8 cellular contexts compared by ENCODE assay signal in the genomic region with DNA sequence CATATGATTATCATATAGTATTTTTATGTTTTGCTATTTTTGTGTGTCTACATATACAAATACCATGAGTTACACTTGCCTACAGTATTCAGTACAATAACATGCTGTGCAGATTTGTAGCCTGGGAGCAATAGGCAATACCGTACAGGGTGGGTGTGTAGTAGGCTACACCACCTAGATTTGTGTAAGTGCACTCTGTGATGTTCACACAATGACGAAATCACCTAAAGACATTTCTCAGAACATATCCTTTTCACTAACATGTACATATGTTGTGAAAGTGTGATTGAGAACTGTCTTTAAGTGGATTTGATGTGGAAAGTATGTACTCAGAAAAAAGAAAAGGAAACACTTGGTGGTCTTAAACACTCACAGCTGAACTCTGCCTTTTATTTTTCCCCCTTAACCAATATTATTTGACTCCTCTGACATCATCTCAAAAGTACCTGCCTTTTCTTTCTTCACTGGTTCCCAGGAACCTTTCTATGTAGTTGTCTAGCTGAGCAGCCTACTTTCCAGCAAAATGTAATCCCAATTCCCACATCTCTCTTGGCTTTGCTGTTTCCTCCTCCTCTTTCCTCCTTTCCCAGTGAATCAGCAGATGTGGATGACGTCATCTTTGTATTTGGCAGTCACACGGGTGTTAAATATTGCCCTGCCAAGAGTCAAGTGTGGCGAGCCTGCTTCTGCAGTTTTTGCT. TPM values are rescaled to one million over a fixed set of nuclear protein-coding genes. Genes with fewer than 3 reads are reported as not detected.
DNase-seq lines count a peak whose midpoint lies in the region; ATAC-seq, FAIRE-seq and TF ChIP-seq lines count a peak whose summit lies in the region.

No MANE protein-coding gene starts in this region.

- TF ChIP-seq CTCF in AG10803 (conservative IDR thresholded peaks at IDR 0.05; ENCODE audit: low read length) (no peak), brain (conservative IDR thresholded peaks at IDR 0.05) (no peak), kidney epithelial cell (IDR thresholded peaks at IDR 0.05; ENCODE audit: insufficient read depth, low read length, poor library complexity, severe bottlenecking) (no peak)

- H3K4me1 Mint-ChIP-seq in brain: peaks cover 43% of the 10 kb centered on the region
- no peaks in the 10 kb centered on the region for H3K4me1 Mint-ChIP-seq in activated CD4-positive, alpha-beta memory T cell treated with anti-CD3 and anti-CD28 coated beads for 36 hours (ENCODE audit: low read depth)

- POLR2A ChIA-PET in activated CD4-positive, alpha-beta memory T cell treated with anti-CD3 and anti-CD28 coated beads for 36 hours (lab: Charles Lee): no interaction called here

- no peak for ATAC-seq in GM19455 (IDR thresholded peaks at IDR 0.05; ENCODE audit: unreplicated experiment)

- DNase-seq in AG10803 (ENCODE audit: low read depth): peak; percentile 94
- peak; percentile 73 for DNase-seq in NCI-H2029 (lab: John Stamatoyannopoulos, UW)
- peak; percentile 81 for DNase-seq in kidney epithelial cell (ENCODE audit: low read depth)
- peak; percentile 71 for DNase-seq in urothelium cell line (ENCODE audit: low spot score)
- DNase-seq in activated CD4-positive, alpha-beta memory T cell treated with anti-CD3 and anti-CD28 coated beads for 36 hours: no peak
- DNase-seq in germinal center (ENCODE audit: low spot score): no peak

- CTCF ChIA-PET in activated CD4-positive, alpha-beta memory T cell treated with anti-CD3 and anti-CD28 coated beads for 36 hours (lab: Charles Lee): no interaction called here

- peak overlapping the region; percentile 39 to 96 (median 91) for H3K27ac Mint-ChIP-seq in brain
- H3K27ac Mint-ChIP-seq in activated CD4-positive, alpha-beta memory T cell treated with anti-CD3 and anti-CD28 coated beads for 36 hours: no peak overlapping the region

- H3K27me3 ChIP-seq in kidney epithelial cell (ENCODE audit: control insufficient read depth, insufficient read depth, low read length): no peaks in the 10 kb centered on the region

- no peak for FAIRE-seq in urothelium cell line (lab: Jason Lieb, UNC)

- H3K36me3 Mint-ChIP-seq in brain: no peaks in the 10 kb centered on the region
- no peaks in the 10 kb centered on the region for H3K36me3 Mint-ChIP-seq in activated CD4-positive, alpha-beta memory T cell treated with anti-CD3 and anti-CD28 coated beads for 36 hours

- no peak overlapping the region for H3K4me3 ChIP-seq in AG10803 (ENCODE audit: low read length)
- no peak overlapping the region for H3K4me3 ChIP-seq in kidney epithelial cell (ENCODE audit: low read depth, low read length)

- H3K4me3 Mint-ChIP-seq in brain: peak overlapping the region in 4 of 5 experiments; percentile 38 to 66 (median 61)
- no peak overlapping the region for H3K4me3 Mint-ChIP-seq in activated CD4-positive, alpha-beta memory T cell treated with anti-CD3 and anti-CD28 coated beads for 36 hours

- intact Hi-C loops in activated CD4-positive, alpha-beta memory T cell treated with anti-CD3 and anti-CD28 coated beads for 36 hours (cut with micrococcal nuclease): no loop called here

- H3K27me3 Mint-ChIP-seq in brain: no peaks in the 10 kb centered on the region
- peaks cover 4% of the 10 kb centered on the region for H3K27me3 Mint-ChIP-seq in activated CD4-positive, alpha-beta memory T cell treated with anti-CD3 and anti-CD28 coated beads for 36 hours

- H3K36me3 ChIP-seq in kidney epithelial cell (ENCODE audit: control insufficient read depth, insufficient read depth, low read length): no peaks in the 10 kb centered on the region

- H3K9me3 Mint-ChIP-seq in brain: no peaks in the 10 kb centered on the region
- H3K9me3 Mint-ChIP-seq in activated CD4-positive, alpha-beta memory T cell treated with anti-CD3 and anti-CD28 coated beads for 36 hours: no peaks in the 10 kb centered on the region

RNA-seq across cellular contexts. Expression of a gene that starts 47.7 kb away (rescaled TPM):
- 3.6 TPM for polyA plus RNA-seq in brain (ENCODE audit: insufficient read depth, low read depth, low replicate concordance)
- total RNA-seq in kidney epithelial cell: 3.6 and 3.8 TPM in 2 replicates
- 1 to 10 TPM; 1.5 to 1.9 TPM for total RNA-seq in activated CD4-positive, alpha-beta memory T cell treated with anti-CD3 and anti-CD28 coated beads for 36 hours

Comparison
In these comparisons a context has a peak if more than half of its experiments do, and no peak if none do; other contexts are left out.
1. DNase-seq: peak in AG10803 (single experiment), NCI-H2029 (single experiment), kidney epithelial cell (single experiment) and urothelium cell line (single experiment); none in activated CD4-positive, alpha-beta memory T cell treated with anti-CD3 and anti-CD28 coated beads for 36 hours (single experiment) and germinal center (single experiment).